Comparison of ENCODE assay signal across 1 cellular context in the genomic region with DNA sequence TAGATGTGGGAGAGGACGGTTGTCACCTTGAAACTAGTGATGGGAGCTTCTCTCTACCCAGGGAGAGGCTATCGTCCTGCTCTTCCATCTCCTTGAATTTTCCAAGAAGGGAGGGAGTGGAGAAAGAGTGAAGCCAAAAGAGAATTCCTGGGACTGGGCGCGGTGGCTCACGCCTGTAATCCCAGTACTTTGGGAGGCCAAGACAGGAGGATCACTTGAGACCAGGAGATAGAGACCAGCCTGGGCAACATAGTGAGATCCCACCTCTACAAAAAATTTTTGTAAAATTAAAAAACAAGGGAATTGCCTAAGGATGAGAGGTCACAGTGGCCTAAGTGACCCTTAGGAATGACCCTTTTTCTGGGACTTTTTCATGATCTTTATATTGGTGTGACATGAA.
TF ChIP-seq lines count a peak whose summit lies in the region.

No MANE protein-coding gene starts in this region.

TF ChIP-seq in IMR-90, 13 proteins besides CTCF, POLR2A, EP300 and RAD21:
- TF ChIP-seq CEBPB (IDR thresholded peaks at IDR 0.05; ENCODE audit: low read depth, low read length) (no peak), FOS (IDR thresholded peaks at IDR 0.05; ENCODE audit: low read depth, low read length) (no peak), CHD1 (IDR thresholded peaks at IDR 0.05; ENCODE audit: low read depth, low read length) (no peak), NFE2L2 (IDR thresholded peaks at IDR 0.05; ENCODE audit: low read depth, low read length) (no peak), RCOR1 (IDR thresholded peaks at IDR 0.05; ENCODE audit: insufficient replicate concordance, low read length) (no peak), MAFK (IDR thresholded peaks at IDR 0.05; ENCODE audit: low read depth, low read length) (no peak), RFX5 (IDR thresholded peaks at IDR 0.05; ENCODE audit: low read depth, low read length) (no peak), MAZ (IDR thresholded peaks at IDR 0.05; ENCODE audit: borderline replicate concordance, low read depth, low read length) (no peak), SMC3 (IDR thresholded peaks at IDR 0.05; ENCODE audit: low read depth, low read length) (no peak), BHLHE40 (IDR thresholded peaks at IDR 0.05; ENCODE audit: low read depth, low read length) (no peak), MXI1 (IDR thresholded peaks at IDR 0.05; ENCODE audit: borderline replicate concordance, low read depth, low read length) (no peak)
- TF ChIP-seq, protein P1, sequence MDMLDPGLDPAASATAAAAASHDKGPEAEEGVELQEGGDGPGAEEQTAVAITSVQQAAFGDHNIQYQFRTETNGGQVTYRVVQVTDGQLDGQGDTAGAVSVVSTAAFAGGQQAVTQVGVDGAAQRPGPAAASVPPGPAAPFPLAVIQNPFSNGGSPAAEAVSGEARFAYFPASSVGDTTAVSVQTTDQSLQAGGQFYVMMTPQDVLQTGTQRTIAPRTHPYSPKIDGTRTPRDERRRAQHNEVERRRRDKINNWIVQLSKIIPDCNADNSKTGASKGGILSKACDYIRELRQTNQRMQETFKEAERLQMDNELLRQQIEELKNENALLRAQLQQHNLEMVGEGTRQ (IDR thresholded peaks at IDR 0.05; ENCODE audit: low read depth, low read length): no peak
- TF ChIP-seq, protein P2, sequence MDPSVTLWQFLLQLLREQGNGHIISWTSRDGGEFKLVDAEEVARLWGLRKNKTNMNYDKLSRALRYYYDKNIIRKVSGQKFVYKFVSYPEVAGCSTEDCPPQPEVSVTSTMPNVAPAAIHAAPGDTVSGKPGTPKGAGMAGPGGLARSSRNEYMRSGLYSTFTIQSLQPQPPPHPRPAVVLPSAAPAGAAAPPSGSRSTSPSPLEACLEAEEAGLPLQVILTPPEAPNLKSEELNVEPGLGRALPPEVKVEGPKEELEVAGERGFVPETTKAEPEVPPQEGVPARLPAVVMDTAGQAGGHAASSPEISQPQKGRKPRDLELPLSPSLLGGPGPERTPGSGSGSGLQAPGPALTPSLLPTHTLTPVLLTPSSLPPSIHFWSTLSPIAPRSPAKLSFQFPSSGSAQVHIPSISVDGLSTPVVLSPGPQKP (IDR thresholded peaks at IDR 0.05; ENCODE audit: borderline replicate concordance, low read depth, low read length): no peak
